9 cellular contexts compared by ENCODE assay signal in the genomic region with DNA sequence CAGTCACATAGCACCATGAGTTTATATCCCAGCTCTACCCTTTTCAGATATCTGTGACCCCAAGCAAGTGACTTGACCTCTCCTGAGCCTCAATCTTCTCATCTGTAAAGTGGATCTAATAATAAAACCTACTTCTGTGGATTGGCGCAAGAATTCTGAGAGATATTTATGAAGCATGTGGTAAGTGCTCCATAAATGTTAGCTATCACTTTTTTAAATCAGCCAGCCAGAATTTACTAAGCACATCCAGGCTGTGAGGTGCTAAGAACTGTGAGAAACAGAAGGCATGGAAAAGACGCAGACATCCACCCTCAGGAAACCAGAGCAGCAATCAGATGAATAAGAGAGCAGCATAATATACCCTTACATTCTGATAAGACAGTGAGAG. TPM values are rescaled to one million over a fixed set of nuclear protein-coding genes. Genes with fewer than 3 reads are reported as not detected.
DNase-seq lines count a peak whose midpoint lies in the region; ATAC-seq and TF ChIP-seq lines count a peak whose summit lies in the region.
"Had no signal": no experiment of that assay in that cellular context is flagged by ENCODE, and none has a peak within 500 bp of the region (broad histone marks: within the 10 kb centered on the region; RNA-seq: fewer than 3 reads in every experiment).

No MANE protein-coding gene starts in this region.

- H3K27me3 ChIP-seq in PC-9 (ENCODE audit: insufficient read depth, low read depth) (no peaks in the 10 kb centered on the region), fibroblast of lung (ENCODE audit: control insufficient read depth, insufficient read depth, low read length) (no peaks in the 10 kb centered on the region), sigmoid colon (no peaks in the 10 kb centered on the region)

- peaks cover 7% of the 10 kb centered on the region for H3K4me1 ChIP-seq in PC-9 (replicated peaks; ENCODE audit: insufficient read depth)
- peaks cover 13% of the 10 kb centered on the region for H3K4me1 ChIP-seq in fibroblast of lung (ENCODE audit: control insufficient read depth, extremely low read depth, insufficient read depth, low read length)
- peaks cover 0 to 18% (median 10%) of the 10 kb centered on the region in 4 donors for H3K4me1 ChIP-seq in sigmoid colon

- no peaks in the 10 kb centered on the region; the same call in 1 of the 2 replicates for H3F3A ChIP-seq in PC-9 (ENCODE audit: insufficient read depth, low read depth)

- no peaks in the 10 kb centered on the region for H3K9me2 ChIP-seq in PC-9 (ENCODE audit: insufficient read depth)

- H4K20me1 ChIP-seq in PC-9 (ENCODE audit: insufficient read depth) (no peaks in the 10 kb centered on the region), fibroblast of lung (ENCODE audit: control insufficient read depth, extremely low read depth, insufficient read depth, low read length) (no peaks in the 10 kb centered on the region)

- ATAC-seq in GM21447 (IDR thresholded peaks at IDR 0.05; ENCODE audit: unreplicated experiment) (peak; percentile 5), GM21737 (IDR thresholded peaks at IDR 0.05; ENCODE audit: unreplicated experiment) (no peak), HG03280 (IDR thresholded peaks at IDR 0.05; ENCODE audit: unreplicated experiment) (no peak)

- BruUV-seq in PC-9 (replicated peaks; lab: Mats Ljungman, UMichigan): no TSS peak

- POLR2A ChIA-PET in PC-9 (lab: Charles Lee; ENCODE audit: unreplicated experiment): interaction anchor here (0.6 kb wide), 1 partner anchor 35 kb away, joined by 5 read pairs; no protein-coding TSS in a partner anchor

- H3K9me3 ChIP-seq in PC-9 (ENCODE audit: insufficient read depth, low read depth) (no peaks in the 10 kb centered on the region), fibroblast of lung (ENCODE audit: control insufficient read depth, insufficient read depth, low read depth, low read length) (no peaks in the 10 kb centered on the region), sigmoid colon (no peaks in the 10 kb centered on the region)

- H3K27ac ChIP-seq in PC-9 (peak overlapping the region; percentile 53), fibroblast of lung (ENCODE audit: insufficient read depth, low read length) (peak overlapping the region; percentile 85), sigmoid colon (peak overlapping the region; percentile 80 to 87 (median 86))

- H3K4me3 ChIP-seq in PC-9 (peak overlapping the region; percentile 96), fibroblast of lung (replicated peaks in 1 of 4; ENCODE audit: control extremely low read depth in 1 of 4, insufficient read depth in 1 of 4, low read depth in 3 of 4, low read length in 4 of 4) (peak overlapping the region; percentile 88 to 99 (median 96)), sigmoid colon (peak overlapping the region; percentile 48 to 72 (median 62))

- H3K4me2 ChIP-seq in PC-9 (peak overlapping the region; percentile 91), fibroblast of lung (ENCODE audit: extremely low read depth, insufficient read depth, low read length) (peak overlapping the region; percentile 80)

- DNase-seq in PC-9 (no peak), fibroblast of lung (ENCODE audit: low read depth in 2 of 2) (no peak), sigmoid colon (no peak), NCI-H2029 treated with DMSO at 0.1 percent for 48 hours (lab: John Stamatoyannopoulos, UW) (no peak), NCI-H2107 (lab: John Stamatoyannopoulos, UW) (no peak)

- 27 to 49% methylated on average over 2 of the region's 2 CpGs for WGBS in sigmoid colon, 2 donors

- H3K79me2 ChIP-seq in PC-9 (ENCODE audit: low read depth) (no peaks in the 10 kb centered on the region), fibroblast of lung (ENCODE audit: control insufficient read depth, insufficient read depth, low read length) (no peaks in the 10 kb centered on the region)

- H3K36me3 ChIP-seq in PC-9 (ENCODE audit: low read depth): no peaks in the 10 kb centered on the region
- no peaks in the 10 kb centered on the region for H3K36me3 ChIP-seq in fibroblast of lung (ENCODE audit: control insufficient read depth, insufficient read depth, low read length)
- no peaks in the 10 kb centered on the region for H3K36me3 ChIP-seq in sigmoid colon

- CTCF ChIA-PET in PC-9 (lab: Charles Lee): no interaction called here

- H2AFZ ChIP-seq in PC-9: peak overlapping the region; percentile 98
- H2AFZ ChIP-seq in fibroblast of lung (ENCODE audit: low read length): peak overlapping the region; percentile 100

- intact Hi-C loops in PC-9 (cut with micrococcal nuclease; ENCODE audit: unreplicated experiment): loop anchor here (1.0 kb wide), 2 partner anchors 9 to 35 kb away; no protein-coding TSS in a partner anchor
- intact Hi-C loops in sigmoid colon (cut with DNase I): loop anchor here (1.0 kb wide), 1 partner anchor 38 kb away; no protein-coding TSS in a partner anchor

- no peak for TF ChIP-seq POLR2A in sigmoid colon (IDR thresholded peaks at IDR 0.05)

- peak overlapping the region; percentile 74 for H3K9ac ChIP-seq in fibroblast of lung (ENCODE audit: insufficient read depth, low read length)

- TF ChIP-seq CTCF in PC-9 (conservative IDR thresholded peaks at IDR 0.05): no peak
- TF ChIP-seq CTCF in fibroblast of lung (conservative IDR thresholded peaks at IDR 0.05 in 1 of 2, IDR thresholded peaks at IDR 0.05 in 1 of 2; ENCODE audit: low read depth in 1 of 2, low read length in 2 of 2): no peak
- TF ChIP-seq CTCF in sigmoid colon (IDR thresholded peaks at IDR 0.05): no peak

- no peak for TF ChIP-seq EP300 in sigmoid colon (IDR thresholded peaks at IDR 0.05)

RNA-seq across cellular contexts. Expression of gene C20orf96, which starts 0.9 kb away (rescaled TPM):
- total RNA-seq in PC-9 (2021) (20.7 and 25.7 TPM in 2 replicates), fibroblast of lung (3.9 and 4.8 TPM in 2 replicates), sigmoid colon (1 to 10 TPM; 2.1 to 6.9 (median 3.1) TPM)
- polyA plus RNA-seq in fibroblast of lung (8.5 and 8.9 TPM in 2 replicates), sigmoid colon (1 to 10 TPM; 5.3 to 8.5 (median 5.4) TPM)
- 5.3 and 6.1 TPM in 2 replicates for polyA plus RNA-seq in fibroblast of lung (2012)
- 0.27 and 3.2 TPM in 2 replicates for polyA minus RNA-seq in fibroblast of lung (ENCODE audit: low replicate concordance)

RNA-seq across cellular contexts. Expression of gene ZCCHC3, which starts 7.7 kb away (rescaled TPM):
- total RNA-seq in PC-9 (2021) (16.0 and 17.7 TPM in 2 replicates), fibroblast of lung (11.6 and 11.8 TPM in 2 replicates), sigmoid colon (10 to 100 TPM in 3 of 4 donors, 1 to 10 TPM in 1; 9.7 to 22.1 (median 15.6) TPM)
- polyA plus RNA-seq in fibroblast of lung (8.7 TPM in 2 replicates), sigmoid colon (10 to 100 TPM in 1 of 3 donors, 1 to 10 TPM in 2; 6.0 to 11.7 (median 6.2) TPM)
- 8.1 and 8.7 TPM in 2 replicates for polyA plus RNA-seq in fibroblast of lung (2012)
- 3.7 and 6.8 TPM in 2 replicates for polyA minus RNA-seq in fibroblast of lung (ENCODE audit: low replicate concordance)

RNA-seq across cellular contexts. Expression of gene DEFB132, which starts 32.2 kb away (rescaled TPM):
- total RNA-seq in PC-9 (2021): not detected in 2 replicates
- not detected in 2 replicates for total RNA-seq in fibroblast of lung
- polyA plus RNA-seq in fibroblast of lung: not detected in 2 replicates
- polyA plus RNA-seq in fibroblast of lung (2012): not detected in 2 replicates
- polyA minus RNA-seq in fibroblast of lung (ENCODE audit: low replicate concordance): not detected in 2 replicates
- total RNA-seq in sigmoid colon: not detected
- under 1 TPM in 1 of 3 donors, not detected in 2; 0.06 TPM for polyA plus RNA-seq in sigmoid colon
- total RNA-seq: lung microvascular endothelial cell had no signal

RNA-seq across cellular contexts. Expression of gene SOX12, which starts 35.7 kb away (rescaled TPM):
- 49.5 and 57.1 TPM in 2 replicates for total RNA-seq in PC-9 (2021)
- total RNA-seq in fibroblast of lung: 5.6 and 7.3 TPM in 2 replicates
- 4.0 and 4.7 TPM in 2 replicates for polyA plus RNA-seq in fibroblast of lung
- polyA plus RNA-seq in fibroblast of lung (2012): 14.3 and 15.4 TPM in 2 replicates
- 6.5 and 6.6 TPM in 2 replicates for polyA minus RNA-seq in fibroblast of lung (ENCODE audit: low replicate concordance)
- 1 to 10 TPM; 3.6 to 9.7 (median 4.9) TPM for total RNA-seq in sigmoid colon
- 1 to 10 TPM; 1.2 to 3.9 (median 1.2) TPM for polyA plus RNA-seq in sigmoid colon

RNA-seq across cellular contexts. Expression of gene NRSN2, which starts 57.2 kb away (rescaled TPM):
- total RNA-seq in PC-9 (2021) (15.0 and 16.5 TPM in 2 replicates), fibroblast of lung (23.1 and 34.5 TPM in 2 replicates), sigmoid colon (10 to 100 TPM; 23.2 to 34.3 (median 27.6) TPM)
- polyA plus RNA-seq in fibroblast of lung (56.0 and 60.5 TPM in 2 replicates), sigmoid colon (10 to 100 TPM in 1 of 3 donors, 1 to 10 TPM in 2; 2.3 to 16.3 (median 7.8) TPM)
- 67.4 and 75.8 TPM in 2 replicates for polyA plus RNA-seq in fibroblast of lung (2012)
- polyA minus RNA-seq in fibroblast of lung (ENCODE audit: low replicate concordance): 82.9 and 98.7 TPM in 2 replicates
